In genomic region chr2:46980786-46981583, GRCh38 we compare ENCODE assay signal across 14 cellular contexts. TPM values are rescaled to one million over a fixed set of nuclear protein-coding genes. Genes with fewer than 3 reads are reported as not detected.
DNase-seq lines count a peak whose midpoint lies in the region; ATAC-seq and TF ChIP-seq lines count a peak whose summit lies in the region.
"Had no signal": no experiment of that assay in that cellular context is flagged by ENCODE, and none has a peak within 500 bp of the region (broad histone marks: within the 10 kb centered on the region; RNA-seq: fewer than 3 reads in every experiment).

No MANE protein-coding gene starts in this region.

- H3K9me3 ChIP-seq in DOHH2 (ENCODE audit: control insufficient read depth, insufficient read depth, low read length) = no peaks in the 10 kb centered on the region
- no peaks in the 10 kb centered on the region for H3K9me3 ChIP-seq in OCI-LY7 (ENCODE audit: low read length)
- H3K9me3 ChIP-seq in body of pancreas = no peaks in the 10 kb centered on the region
- no peaks in the 10 kb centered on the region for H3K9me3 ChIP-seq in neural progenitor cell (ENCODE audit: low read depth)

- no peak overlapping the region for H3K4me3 Mint-ChIP-seq in neural progenitor cell

- POLR2A ChIA-PET in OCI-LY7 (lab: Charles Lee) = interaction anchor here (0.7 to 1.1 kb wide), 4 partner anchors 9 to 1544 kb away, joined by 3 to 7 read pairs (median 4); no protein-coding TSS in a partner anchor

- peaks cover 11% of the 10 kb centered on the region for H3K36me3 Mint-ChIP-seq in neural progenitor cell

- DNase-seq in OCI-LY7 (ENCODE audit: low spot score) (no peak), body of pancreas (peak in 1 of 4 donors; percentile 31), neural progenitor cell (ENCODE audit: low spot score) (no peak), GDM1 (lab: John Stamatoyannopoulos, UW) (no peak)
- DNase-seq: amygdala; Calu3; effector memory CD4-positive, alpha-beta T cell; NCI-H1048; NCI-H69; stimulated activated naive CD4-positive, alpha-beta T cell treated with Interleukin-2 at 50 U/mL for 16 hours had no signal

- BruUV-seq in OCI-LY7 (replicated peaks; lab: Mats Ljungman, UMichigan) = no TSS peak

- H3K4me2 ChIP-seq in DOHH2 (ENCODE audit: low read length) (peak overlapping the region; percentile 98), OCI-LY7 (ENCODE audit: low read length) (peak overlapping the region; percentile 93), neural progenitor cell (no peak overlapping the region)

- H3K79me2 ChIP-seq in DOHH2 (ENCODE audit: control insufficient read depth, low read length) = peaks cover 62% of the 10 kb centered on the region
- peaks cover 17% of the 10 kb centered on the region; the same call in 1 of the 2 replicates for H3K79me2 ChIP-seq in OCI-LY7 (ENCODE audit: insufficient read depth, low read depth, low read length)
- no peaks in the 10 kb centered on the region for H3K79me2 ChIP-seq in neural progenitor cell (ENCODE audit: low read depth)

- H3K9me2 ChIP-seq in DOHH2 (replicated peaks; ENCODE audit: control insufficient read depth, low read length) = no peaks in the 10 kb centered on the region
- H3K9me2 ChIP-seq in OCI-LY7 (ENCODE audit: insufficient read depth, low read length) = no peaks in the 10 kb centered on the region

- H3K4me1 ChIP-seq in DOHH2 (ENCODE audit: control insufficient read depth, low read length) = peaks cover 96% of the 10 kb centered on the region
- H3K4me1 ChIP-seq in OCI-LY7 (ENCODE audit: insufficient read depth, low read length, poor library complexity, severe bottlenecking) = peaks cover 99% of the 10 kb centered on the region
- peaks cover 61% of the 10 kb centered on the region for H3K4me1 ChIP-seq in body of pancreas
- peaks cover 4% of the 10 kb centered on the region for H3K4me1 ChIP-seq in neural progenitor cell

- 71 to 73% methylated on average over 11 to 12 of the region's 12 CpGs for WGBS in body of pancreas, 2 donors

- peaks cover 73% of the 10 kb centered on the region for H3K36me3 ChIP-seq in DOHH2 (ENCODE audit: control insufficient read depth, low read length)
- peaks cover 76% of the 10 kb centered on the region for H3K36me3 ChIP-seq in OCI-LY7 (ENCODE audit: insufficient read depth, low read length)
- peaks cover 0 to 9% of the 10 kb centered on the region in 2 donors for H3K36me3 ChIP-seq in body of pancreas (replicated peaks in 1 of 2; ENCODE audit: insufficient read depth in 1 of 2, low read depth in 2 of 2)
- no peaks in the 10 kb centered on the region for H3K36me3 ChIP-seq in neural progenitor cell

- no peaks in the 10 kb centered on the region for H3K9me3 Mint-ChIP-seq in neural progenitor cell

- intact Hi-C loops in OCI-LY7 (cut with micrococcal nuclease; ENCODE audit: unreplicated experiment) (loop anchor here (5.0 kb wide), 2 partner anchors 409 to 921 kb away; no protein-coding TSS in a partner anchor), body of pancreas (cut with DNase I) (no loop called here)

- H3K27ac Mint-ChIP-seq in neural progenitor cell = peak overlapping the region; percentile 3

- H3K27ac ChIP-seq in DOHH2 (ENCODE audit: low read depth, low read length) = peak overlapping the region; percentile 99
- peak overlapping the region; percentile 99 for H3K27ac ChIP-seq in OCI-LY7 (ENCODE audit: low read depth, low read length, poor library complexity, severe bottlenecking)
- peak overlapping the region; percentile 89 to 96 (median 94) for H3K27ac ChIP-seq in body of pancreas
- H3K27ac ChIP-seq in neural progenitor cell = no peak overlapping the region

- ATAC-seq in body of pancreas (no peak), GM21367 (IDR thresholded peaks at IDR 0.05; ENCODE audit: unreplicated experiment) (no peak), HG03521 (IDR thresholded peaks at IDR 0.05; ENCODE audit: unreplicated experiment) (no peak)

- H3K27me3 ChIP-seq in DOHH2 (ENCODE audit: control insufficient read depth, low read length) = no peaks in the 10 kb centered on the region
- H3K27me3 ChIP-seq in body of pancreas = no peaks in the 10 kb centered on the region
- H3K27me3 ChIP-seq in neural progenitor cell = no peaks in the 10 kb centered on the region

- H3K27me3 Mint-ChIP-seq in neural progenitor cell (ENCODE audit: insufficient read depth, low read depth) = peaks cover 3% of the 10 kb centered on the region

- no peak for TF ChIP-seq CTCF in DOHH2 (IDR thresholded peaks at IDR 0.05; ENCODE audit: low read depth, low read length, poor library complexity, severe bottlenecking)
- TF ChIP-seq CTCF in OCI-LY7 (conservative IDR thresholded peaks at IDR 0.05; ENCODE audit: low read length) = no peak
- no peak for TF ChIP-seq CTCF in body of pancreas (IDR thresholded peaks at IDR 0.05)
- no peak for TF ChIP-seq CTCF in neural progenitor cell (IDR thresholded peaks at IDR 0.05)

- H3K9ac ChIP-seq in neural progenitor cell = no peak overlapping the region

- H3K4me3 ChIP-seq in DOHH2 (ENCODE audit: low read length) (0 out of 2 replicates have a peak overlapping the region, but pooled peaks have one; percentile 21), OCI-LY7 (ENCODE audit: low read depth, low read length, poor library complexity, severe bottlenecking) (no peak overlapping the region), body of pancreas (no peak overlapping the region), neural progenitor cell (no peak overlapping the region)
- H3K4me3 ChIP-seq: lung had no signal

- H4K20me1 ChIP-seq in DOHH2 (ENCODE audit: control insufficient read depth, insufficient read depth, low read depth, low read length) = no peaks in the 10 kb centered on the region
- H4K20me1 ChIP-seq in OCI-LY7 (ENCODE audit: insufficient read depth, low read length) = no peaks in the 10 kb centered on the region
- H4K20me1 ChIP-seq in neural progenitor cell (ENCODE audit: low read depth) = no peaks in the 10 kb centered on the region

- no peak overlapping the region for H2AFZ ChIP-seq in OCI-LY7 (ENCODE audit: low read length)
- H2AFZ ChIP-seq in neural progenitor cell (replicated peaks) = no peak overlapping the region

- H3F3A ChIP-seq in DOHH2 (ENCODE audit: control insufficient read depth, insufficient read depth) = peaks cover 41% of the 10 kb centered on the region
- no peaks in the 10 kb centered on the region for H3F3A ChIP-seq in neural progenitor cell (ENCODE audit: low read depth)

- H3K4me1 Mint-ChIP-seq in neural progenitor cell = peaks cover 21% of the 10 kb centered on the region

- TF ChIP-seq POLR2A in body of pancreas (IDR thresholded peaks at IDR 0.05) = no peak

- CTCF ChIA-PET in OCI-LY7 (lab: Charles Lee; ENCODE audit: unreplicated experiment) = interaction anchor here (0.6 kb wide), 1 partner anchor 18 kb away, joined by 3 read pairs; no protein-coding TSS in a partner anchor

RNA-seq across cellular contexts. Expression of gene TTC7A, which starts 40.0 kb away (rescaled TPM):
- 51.9 and 64.1 TPM in 2 replicates for total RNA-seq in OCI-LY7 (2014; rRNA removed; shearing (Covaris generic))
- 75.1 and 76.2 TPM in 2 replicates for total RNA-seq in OCI-LY7 (2022)
- 10 to 100 TPM; 33.5 to 51.7 TPM for total RNA-seq in body of pancreas
- total RNA-seq in neural progenitor cell (ENCODE audit: low replicate concordance) = 15.5 and 16.5 TPM in 2 replicates
